In genomic region chrX:46710425-46710824, GRCh38 we compare ENCODE assay signal across 11 cellular contexts. TPM values are rescaled to one million over a fixed set of nuclear protein-coding genes. Genes with fewer than 3 reads are reported as not detected.
DNase-seq lines count a peak whose midpoint lies in the region; ATAC-seq, FAIRE-seq and TF ChIP-seq lines count a peak whose summit lies in the region.
"Had no signal": no experiment of that assay in that cellular context is flagged by ENCODE, and none has a peak within 500 bp of the region (broad histone marks: within the 10 kb centered on the region; RNA-seq: fewer than 3 reads in every experiment).

No MANE protein-coding gene starts in this region.

- 80% methylated on average over 1 of the region's 1 CpG; no CpG with 5 or more reads in 1 of the 2 experiments for WGBS in H1 (ENCODE audit: extremely low coverage in 1 of 2, insufficient coverage in 1 of 2, insufficient read length in 1 of 2, insufficient replicate concordance in 2 of 2, low coverage in 1 of 2, low lambda C conversion rate in 2 of 2, missing lambda C conversion rate in 1 of 2), 2 experiments

- no peak overlapping the region for H2BK5ac ChIP-seq in H1 (ENCODE audit: low read depth, low read length)

- H3K9me3 ChIP-seq in H1 (ENCODE audit: insufficient read depth in 2 of 2, low read depth in 1 of 2, low read length in 1 of 2) = no peaks in the 10 kb centered on the region
- no peaks in the 10 kb centered on the region for H3K9me3 ChIP-seq in kidney (ENCODE audit: control insufficient read depth in 1 of 2, low read length in 2 of 2)
- H3K9me3 ChIP-seq: SK-N-SH had no signal

- H3K4me1 ChIP-seq in H1 (replicated peaks in 1 of 4; ENCODE audit: control insufficient read depth in 3 of 4, insufficient read depth in 4 of 4, low read length in 3 of 4) (peaks cover 0 to 4% (median 0%) of the 10 kb centered on the region in 4 experiments; a peak in 2 of 7 replicates), kidney (ENCODE audit: control insufficient read depth in 1 of 2, insufficient read depth in 1 of 2, low read depth in 1 of 2, low read length in 2 of 2) (no peaks in the 10 kb centered on the region)

- no peaks in the 10 kb centered on the region for H3K36me3 Mint-ChIP-seq in activated T-cell treated with anti-CD3 and anti-CD28 coated beads, Interleukin-2, amount 50 U/mL, for 24 hours (ENCODE audit: low read depth)
- peaks cover 12% of the 10 kb centered on the region for H3K36me3 Mint-ChIP-seq in stimulated activated naive CD8-positive, alpha-beta T cell treated with anti-CD3 and anti-CD28 coated beads, Interleukin-15, Interleukin-2, amounts not matched to agents 100 ng/mL and 50 ng/mL, for 24 hours (ENCODE audit: low read depth)

- no peaks in the 10 kb centered on the region for H3K23me2 ChIP-seq in H1 (ENCODE audit: low read depth, low read length)

- TF ChIP-seq EP300 in H1 (IDR thresholded peaks at IDR 0.05; ENCODE audit: borderline replicate concordance in 1 of 2, low read depth in 2 of 2, low read length in 2 of 2) = no peak

- H3K27ac Mint-ChIP-seq in activated T-cell treated with anti-CD3 and anti-CD28 coated beads, Interleukin-2, amount 50 U/mL, for 24 hours = peak overlapping the region; percentile 22
- peak overlapping the region; percentile 73 for H3K27ac Mint-ChIP-seq in stimulated activated naive CD8-positive, alpha-beta T cell treated with anti-CD3 and anti-CD28 coated beads, Interleukin-15, Interleukin-2, amounts not matched to agents 100 ng/mL and 50 ng/mL, for 24 hours
- H3K27ac Mint-ChIP-seq: nephron progenitor cell had no signal

- H2BK20ac ChIP-seq in H1 (ENCODE audit: low read length) = no peak overlapping the region

- H3K27ac ChIP-seq in H1 (ENCODE audit: low read depth, low read length) (no peak overlapping the region), kidney (ENCODE audit: low read depth in 2 of 2, low read length in 2 of 2) (no peak overlapping the region)
- H3K27ac ChIP-seq: C4-2B had no signal

- H2BK15ac ChIP-seq in H1 (ENCODE audit: low read length) = no peak overlapping the region

- H2BK120ac ChIP-seq in H1 (replicated peaks; ENCODE audit: low read depth, low read length) = no peak overlapping the region

- DNase-seq in activated T-cell treated with anti-CD3 and anti-CD28 coated beads, Interleukin-2, amount 50 U/mL, for 24 hours = no peak
- DNase-seq in activated T-cell treated with anti-CD3 and anti-CD28 coated beads, Interleukin-2, amount 50 U/mL, for 48 hours = no peak
- DNase-seq in OCI-M1 (lab: John Stamatoyannopoulos, UW) (peak; percentile 37), H1 (ENCODE audit: low read depth in 1 of 2, low spot score in 2 of 2) (no peak), kidney (no peak), GM20000 (ENCODE audit: low spot score) (no peak)
- DNase-seq: nephron progenitor cell had no signal

- no peak overlapping the region for H2AK5ac ChIP-seq in H1 (ENCODE audit: low read depth, low read length)

- no peaks in the 10 kb centered on the region for H3K27me3 ChIP-seq in H1 (replicated peaks in 1 of 4; ENCODE audit: control insufficient read depth in 3 of 4, extremely low read depth in 1 of 4, insufficient read depth in 3 of 4, low read length in 3 of 4)

- no peak overlapping the region for H3K23ac ChIP-seq in H1 (ENCODE audit: insufficient read length)

- H3K4me1 Mint-ChIP-seq in activated T-cell treated with anti-CD3 and anti-CD28 coated beads, Interleukin-2, amount 50 U/mL, for 24 hours (ENCODE audit: low read depth) = peaks cover 72% of the 10 kb centered on the region
- H3K4me1 Mint-ChIP-seq in stimulated activated naive CD8-positive, alpha-beta T cell treated with anti-CD3 and anti-CD28 coated beads, Interleukin-15, Interleukin-2, amounts not matched to agents 100 ng/mL and 50 ng/mL, for 24 hours (ENCODE audit: low read depth) = peaks cover 78% of the 10 kb centered on the region

- no peaks in the 10 kb centered on the region for H4K20me1 ChIP-seq in H1 (replicated peaks in 1 of 2; ENCODE audit: control insufficient read depth in 1 of 2, insufficient read depth in 2 of 2, low read length in 2 of 2)

- no peaks in the 10 kb centered on the region for H3K79me1 ChIP-seq in H1 (ENCODE audit: low read depth, low read length)

- no peaks in the 10 kb centered on the region for H3K9me3 Mint-ChIP-seq in activated T-cell treated with anti-CD3 and anti-CD28 coated beads, Interleukin-2, amount 50 U/mL, for 24 hours
- peaks cover 3% of the 10 kb centered on the region for H3K9me3 Mint-ChIP-seq in stimulated activated naive CD8-positive, alpha-beta T cell treated with anti-CD3 and anti-CD28 coated beads, Interleukin-15, Interleukin-2, amounts not matched to agents 100 ng/mL and 50 ng/mL, for 24 hours

- H3K4me2 ChIP-seq in H1 (ENCODE audit: insufficient read depth in 1 of 2, low read depth in 2 of 2, low read length in 2 of 2) = peak overlapping the region in 1 of 2 experiments; percentile 21; a peak in 1 of 4 replicates
- H3K4me2 ChIP-seq: SK-N-SH had no signal

- no peak overlapping the region for H4K91ac ChIP-seq in H1 (replicated peaks; ENCODE audit: insufficient read length, low read length)

- POLR2A ChIA-PET in H1 (lab: Charles Lee; ENCODE audit: partially characterized antibody) = interaction anchor here (0.7 kb wide), 1 partner anchor 8 kb away, joined by 3 read pairs; no protein-coding TSS in a partner anchor

- H3K27me3 Mint-ChIP-seq in activated T-cell treated with anti-CD3 and anti-CD28 coated beads, Interleukin-2, amount 50 U/mL, for 24 hours = peaks cover 55% of the 10 kb centered on the region
- no peaks in the 10 kb centered on the region for H3K27me3 Mint-ChIP-seq in stimulated activated naive CD8-positive, alpha-beta T cell treated with anti-CD3 and anti-CD28 coated beads, Interleukin-15, Interleukin-2, amounts not matched to agents 100 ng/mL and 50 ng/mL, for 24 hours

- H3K14ac ChIP-seq in H1 (ENCODE audit: insufficient read length) = no peak overlapping the region

- no peak overlapping the region for H3K4me3 Mint-ChIP-seq in activated T-cell treated with anti-CD3 and anti-CD28 coated beads, Interleukin-2, amount 50 U/mL, for 24 hours
- H3K4me3 Mint-ChIP-seq in stimulated activated naive CD8-positive, alpha-beta T cell treated with anti-CD3 and anti-CD28 coated beads, Interleukin-15, Interleukin-2, amounts not matched to agents 100 ng/mL and 50 ng/mL, for 24 hours = peak overlapping the region; percentile 17
- H3K4me3 Mint-ChIP-seq: nephron progenitor cell had no signal

- H3K4me3 ChIP-seq in H1 (ENCODE audit: extremely low read depth in 1 of 4, insufficient read depth in 2 of 4, low read depth in 3 of 4, low read length in 4 of 4) (no peak overlapping the region), kidney (ENCODE audit: low read length in 2 of 2) (no peak overlapping the region)

- peak; percentile 32 for FAIRE-seq in H1 (lab: Jason Lieb, UNC)
- no peak for FAIRE-seq in kidney (lab: Jason Lieb, UNC)

- H3K36me3 ChIP-seq in H1 (ENCODE audit: control insufficient read depth in 2 of 4, insufficient read depth in 4 of 4, low read length in 3 of 4) (no peaks in the 10 kb centered on the region), kidney (ENCODE audit: control insufficient read depth in 1 of 2, insufficient read depth in 2 of 2, low read length in 2 of 2) (no peaks in the 10 kb centered on the region)

- H3K56ac ChIP-seq in H1 (replicated peaks; ENCODE audit: insufficient read length, low read depth, low read length) = no peak overlapping the region

- ATAC-seq in GM21737 (IDR thresholded peaks at IDR 0.05; ENCODE audit: unreplicated experiment) = no peak

- H3K18ac ChIP-seq in H1 (ENCODE audit: extremely low read depth, low read length) = no peak overlapping the region

- no peak overlapping the region for H3K9ac ChIP-seq in H1 (replicated peaks in 1 of 4; ENCODE audit: extremely low read depth in 1 of 4, low read depth in 3 of 4, low read length in 3 of 4)
- H3K9ac ChIP-seq in kidney (ENCODE audit: low read length in 2 of 2) = no peak overlapping the region
- H3K9ac ChIP-seq: SK-N-SH had no signal

- TF ChIP-seq CTCF in H1 (IDR thresholded peaks at IDR 0.05; ENCODE audit: control extremely low read depth in 1 of 3, insufficient read depth in 1 of 3, low read depth in 1 of 3, low read length in 3 of 3) (no peak), kidney (IDR thresholded peaks at IDR 0.05; ENCODE audit: borderline replicate concordance, extremely low read depth, insufficient read depth) (no peak), GM20000 (IDR thresholded peaks at IDR 0.05; ENCODE audit: extremely low read depth, missing control alignments) (no peak)

- no peak overlapping the region for H3K4ac ChIP-seq in H1 (replicated peaks; ENCODE audit: insufficient read length, low read depth, low read length)

- no peak overlapping the region for H2AFZ ChIP-seq in H1 (ENCODE audit: low read length)

- no peak for TF ChIP-seq POLR2A in H1 (IDR thresholded peaks at IDR 0.05; ENCODE audit: control extremely low read depth in 1 of 2, low read depth in 2 of 2, low read length in 2 of 2)

- H2BK12ac ChIP-seq in H1 (ENCODE audit: low read depth, low read length) = no peak overlapping the region

- H3K79me2 ChIP-seq in H1 (ENCODE audit: control insufficient read depth in 1 of 2, insufficient read depth in 2 of 2, low read length in 2 of 2) = peaks cover 0 to 7% of the 10 kb centered on the region in 2 experiments; a peak in 1 of 4 replicates

- intact Hi-C loops in kidney (cut with DNase I) = no loop called here

- no peak for TF ChIP-seq RAD21 in H1 (IDR thresholded peaks at IDR 0.05 in 1 of 2, conservative IDR thresholded peaks at IDR 0.05 in 1 of 2; ENCODE audit: low read depth in 2 of 2, low read length in 2 of 2)

- H4K8ac ChIP-seq in H1 (ENCODE audit: extremely low read depth, insufficient read depth, low read length) = no peak overlapping the region

- CTCF ChIA-PET in H1 (lab: Charles Lee; ENCODE audit: partially characterized antibody) = interaction anchor here (1.1 kb wide), 1 partner anchor 9 kb away, joined by 3 read pairs; no protein-coding TSS in a partner anchor

- no peak overlapping the region for H4K5ac ChIP-seq in H1 (ENCODE audit: insufficient read length, low read depth, low read length)

TF ChIP-seq in H1, 55 proteins besides CTCF, POLR2A, EP300 and RAD21:
- no peak for TF ChIP-seq CHD1 (IDR thresholded peaks at IDR 0.05; ENCODE audit: low read depth, low read length)
- TF ChIP-seq BRCA1 (IDR thresholded peaks at IDR 0.05; ENCODE audit: low read depth, low read length) = no peak
TF ChIP-seq in H1: peak in this region for 0.

RNA-seq across cellular contexts. Expression of gene SLC9A7, which starts 48.5 kb away (rescaled TPM):
- 12.7 and 17.2 TPM in 2 replicates for total RNA-seq in H1 (2021; fragmentation: NEBNext Ultra II Directional; extraction: Animal tissue kit (Norgen Biotek cat#: 25700))
- polyA plus RNA-seq in H1 (2011; rRNA removed) (6.7 and 9.0 TPM in 2 replicates), kidney (ENCODE audit: insufficient read depth, low read depth, low replicate concordance) (2.4 TPM)
- 7.4 TPM for polyA plus RNA-seq in H1 (2011; cell fraction: cytosol; rRNA removed)
- polyA plus RNA-seq in H1 (2011; cell fraction: nucleus; rRNA removed) = 14.3 TPM
- polyA plus RNA-seq in H1 (2012, experiment 1 of 2) = 5.6 to 7.4 TPM (median 7.0 TPM) in 4 replicates
- 0.98 TPM for polyA plus RNA-seq in H1 (2012, experiment 2 of 2)
- polyA plus RNA-seq in H1 (2013, experiment 1 of 2) = 10.3 TPM
- 11.0 TPM for polyA plus RNA-seq in H1 (2013, experiment 2 of 2)
- polyA minus RNA-seq in H1 (2011; rRNA and poly(A)+ RNA removed) = 32.3 and 40.2 TPM in 2 replicates
- polyA minus RNA-seq in H1 (2011; cell fraction: cytosol; rRNA and poly(A)+ RNA removed) = 9.2 TPM
- polyA minus RNA-seq in H1 (2011; cell fraction: nucleus; rRNA and poly(A)+ RNA removed) = 12.2 TPM
- total RNA-seq in kidney = 16.1 TPM
